ENCODE assay signal across 8 cellular contexts in the genomic region with DNA sequence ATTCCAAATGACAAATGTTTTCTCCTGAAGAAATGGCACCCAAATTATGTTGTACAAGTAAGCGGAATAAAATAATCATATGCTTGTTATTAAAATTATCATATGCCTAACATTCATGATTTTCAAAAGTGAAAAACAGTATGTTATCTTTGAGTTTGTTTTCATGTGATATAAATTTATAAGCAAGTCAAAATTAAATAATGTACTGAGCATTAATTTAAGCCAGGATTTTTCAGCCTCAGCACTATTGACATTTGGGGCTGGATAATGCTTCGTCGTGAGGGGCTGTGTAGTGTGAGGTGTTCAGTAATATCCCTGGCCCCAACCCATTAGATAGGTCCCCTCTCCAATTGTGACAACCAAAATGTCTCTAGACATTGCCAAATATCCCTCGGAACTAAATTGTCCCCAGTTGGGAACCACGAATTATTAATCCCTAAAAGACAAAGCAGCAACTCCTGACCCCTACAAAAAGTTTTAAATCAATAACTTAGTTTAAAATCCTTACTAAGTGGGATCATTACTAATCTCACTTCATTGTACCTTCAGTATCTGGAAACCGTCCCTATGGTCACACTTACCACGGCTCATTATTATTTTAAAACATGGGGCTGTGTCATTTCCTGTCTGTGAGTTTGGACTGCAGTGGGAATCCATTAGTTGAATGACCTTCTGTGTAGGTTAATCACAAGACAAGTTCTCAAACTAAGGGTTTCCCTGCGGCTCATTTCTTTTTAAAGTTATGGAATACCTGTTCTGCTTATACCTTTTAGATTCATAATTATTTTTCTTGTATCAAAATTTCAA. TPM values are rescaled to one million over a fixed set of nuclear protein-coding genes. Genes with fewer than 3 reads are reported as not detected.
A peak's percentile ranks its signal among the peaks of the same experiment; 100 is the strongest.
DNase-seq lines count a peak whose midpoint lies in the region; ATAC-seq and TF ChIP-seq lines count a peak whose summit lies in the region.

No MANE protein-coding gene starts in this region.

- peak overlapping the region; percentile 88 for H3K4me3 Mint-ChIP-seq in progenitor cell of endocrine pancreas (ENCODE audit: low read depth)

- H3K36me3 ChIP-seq in esophagus squamous epithelium: peaks cover 0 to 3% (median 0%) of the 10 kb centered on the region in 3 donors

- peaks cover 9% of the 10 kb centered on the region for H3K9me3 Mint-ChIP-seq in progenitor cell of endocrine pancreas (ENCODE audit: low read depth)

- H3K4me1 ChIP-seq in esophagus squamous epithelium: peaks cover 0 to 35% (median 17%) of the 10 kb centered on the region in 3 donors

- TF ChIP-seq CTCF in esophagus squamous epithelium (IDR thresholded peaks at IDR 0.05): no peak
- no peak for TF ChIP-seq CTCF in progenitor cell of endocrine pancreas (IDR thresholded peaks at IDR 0.05; ENCODE audit: unreplicated experiment)

- H3K27ac ChIP-seq in esophagus squamous epithelium: peak overlapping the region; percentile 78 to 92 (median 88)

- H3K36me3 Mint-ChIP-seq in progenitor cell of endocrine pancreas (ENCODE audit: insufficient read depth): peaks cover 6% of the 10 kb centered on the region

- H3K4me3 ChIP-seq in esophagus squamous epithelium: peak overlapping the region; percentile 57 to 87 (median 83)

- intact Hi-C loops in esophagus squamous epithelium (cut with DNase I): no loop called here

- H3K27me3 Mint-ChIP-seq in progenitor cell of endocrine pancreas: no peaks in the 10 kb centered on the region

- TF ChIP-seq POLR2A in esophagus squamous epithelium (IDR thresholded peaks at IDR 0.05): no peak

- H3K4me1 Mint-ChIP-seq in progenitor cell of endocrine pancreas (ENCODE audit: low read depth): peaks cover 23% of the 10 kb centered on the region

- no peaks in the 10 kb centered on the region for H3K9me3 ChIP-seq in esophagus squamous epithelium

- in situ Hi-C loops in SK-MEL-5 (cut with HindIII; ENCODE audit: low pct_unique_long_range_greater_than_20kb, low sequenced_read_pairs): no loop called here

- ATAC-seq in GM18520 (IDR thresholded peaks at IDR 0.05; ENCODE audit: unreplicated experiment) (peak; percentile 23), HG02759 (IDR thresholded peaks at IDR 0.05; ENCODE audit: unreplicated experiment) (no peak)

- H3K27me3 ChIP-seq in esophagus squamous epithelium: no peaks in the 10 kb centered on the region

- 43 to 51% methylated on average over 8 of the region's 8 CpGs for WGBS in esophagus squamous epithelium, 2 donors

- DNase-seq in AML-193 (lab: John Stamatoyannopoulos, UW) (peak; percentile 32 to 35), HS-27A (ENCODE audit: low read depth) (peak; percentile 30), SK-MEL-5 (ENCODE audit: low read depth, low spot score) (peak; percentile 87), esophagus squamous epithelium (lab: John Stamatoyannopoulos, UW) (no peak), progenitor cell of endocrine pancreas (ENCODE audit: low spot score, unreplicated experiment) (no peak), anterior cingulate cortex (lab: John Stamatoyannopoulos, UW) (no peak)

- no peak overlapping the region for H3K27ac Mint-ChIP-seq in progenitor cell of endocrine pancreas

RNA-seq across cellular contexts. Expression of gene NNT, which starts 1.3 kb away (rescaled TPM):
- total RNA-seq in SK-MEL-5 (2014; rRNA removed; shearing (Covaris generic)): 158 and 162 TPM in 2 replicates
- polyA plus RNA-seq in SK-MEL-5 (2015; cell fraction: cytosol; rRNA removed): 97.0 and 158 TPM in 2 replicates
- polyA plus RNA-seq in SK-MEL-5 (2015; cell fraction: nucleus; rRNA removed): 193 and 224 TPM in 2 replicates
- total RNA-seq in esophagus squamous epithelium: 10 to 100 TPM; 16.0 to 35.1 (median 29.1) TPM
- 65.3 and 67.3 TPM in 2 replicates for total RNA-seq in progenitor cell of endocrine pancreas

RNA-seq across cellular contexts. Expression of gene PAIP1, which starts 44.8 kb away (rescaled TPM):
- 348 and 356 TPM in 2 replicates for total RNA-seq in SK-MEL-5 (2014; rRNA removed; shearing (Covaris generic))
- polyA plus RNA-seq in SK-MEL-5 (2015; cell fraction: cytosol; rRNA removed): 181 and 233 TPM in 2 replicates
- 83.7 and 135 TPM in 2 replicates for polyA plus RNA-seq in SK-MEL-5 (2015; cell fraction: nucleus; rRNA removed)
- total RNA-seq in esophagus squamous epithelium: 10 to 100 TPM; 27.7 to 61.4 (median 51.3) TPM
- total RNA-seq in progenitor cell of endocrine pancreas: 124 and 135 TPM in 2 replicates

Comparison
In these comparisons a context has a peak if more than half of its experiments do, and no peak if none do; other contexts are left out.
1. DNase-seq: peak in AML-193 (2 of 2), HS-27A (single experiment) and SK-MEL-5 (single experiment); none in esophagus squamous epithelium (single experiment), progenitor cell of endocrine pancreas (single experiment) and anterior cingulate cortex (0 of 58).